Comparison of ENCODE assay signal across 7 cellular contexts in genomic region chr7:44699598-44699997, GRCh38. TPM values are rescaled to one million over a fixed set of nuclear protein-coding genes. Genes with fewer than 3 reads are reported as not detected.
DNase-seq lines count a peak whose midpoint lies in the region; ATAC-seq and TF ChIP-seq lines count a peak whose summit lies in the region.
"Not testable (repeated sequence)": the region's sequence is repeated elsewhere in the genome, so short reads cannot be mapped to it uniquely, and the experiment has no call there.

No MANE protein-coding gene starts in this region.

- H3K79me1 ChIP-seq in H9 (ENCODE audit: insufficient read depth, low read depth, low read length, poor library complexity, severe bottlenecking): not testable (repeated sequence)

- H3K27ac ChIP-seq in H9 (ENCODE audit: insufficient read length, low read depth, low read length): not testable (repeated sequence)

- not testable (repeated sequence) for H3K4ac ChIP-seq in H9 (ENCODE audit: low read depth, low read length)

- H4K8ac ChIP-seq in H9 (replicated peaks; ENCODE audit: insufficient read length, low read depth, low read length): not testable (repeated sequence)

- not testable (repeated sequence) for H3K79me2 ChIP-seq in H9 (ENCODE audit: insufficient read depth, low read length)

- not testable (repeated sequence) for H3K4me1 ChIP-seq in H9 (ENCODE audit: insufficient read depth, low read length)

- not testable (repeated sequence) for H3K14ac ChIP-seq in H9 (ENCODE audit: insufficient read depth, low read length)

- intact Hi-C loops in posterior vena cava (cut with DNase I): not testable (repeated sequence)

- ATAC-seq in T-helper 17 cell; activated T-cell treated with anti-CD3 and anti-CD28 coated beads, Interleukin-2, amount 50 U/mL, for 72 hours (replicated peaks in 1 of 2); effector memory CD8-positive, alpha-beta T cell (replicated peaks); stimulated activated effector memory CD8-positive, alpha-beta T cell treated with anti-CD3 and anti-CD28 coated beads, Interleukin-12 subunit alpha, Interleukin-12 subunit beta, amount 100 ng/mL, for 72 hours: not testable (repeated sequence)

- not testable (repeated sequence) for H3K23ac ChIP-seq in H9 (ENCODE audit: insufficient read length, low read depth, low read length)

- not testable (repeated sequence) for H3K4me1 Mint-ChIP-seq in H9; T-helper 17 cell; activated T-cell treated with anti-CD3 and anti-CD28 coated beads, Interleukin-2, amount 50 U/mL, for 72 hours (ENCODE audit: low read depth); activated naive CD8-positive, alpha-beta T cell (ENCODE audit: low read depth); effector memory CD8-positive, alpha-beta T cell (ENCODE audit: low read depth in 2 of 2); stimulated activated effector memory CD8-positive, alpha-beta T cell treated with anti-CD3 and anti-CD28 coated beads, Interleukin-12 subunit alpha, Interleukin-12 subunit beta, amount 100 ng/mL, for 72 hours

- H3K27ac Mint-ChIP-seq in H9 (peak overlapping the region in 2 of 3 experiments; percentile 35 to 39; a peak in 2 of 7 replicates), T-helper 17 cell (peak overlapping the region; percentile 82)
- peak overlapping the region; percentile 55 for H3K27ac Mint-ChIP-seq in activated T-cell treated with anti-CD3 and anti-CD28 coated beads, Interleukin-2, amount 50 U/mL, for 72 hours
- peak overlapping the region; percentile 46 for H3K27ac Mint-ChIP-seq in activated naive CD8-positive, alpha-beta T cell
- peak overlapping the region; percentile 19 to 63 for H3K27ac Mint-ChIP-seq in effector memory CD8-positive, alpha-beta T cell
- peak overlapping the region; percentile 86 for H3K27ac Mint-ChIP-seq in stimulated activated effector memory CD8-positive, alpha-beta T cell treated with anti-CD3 and anti-CD28 coated beads, Interleukin-12 subunit alpha, Interleukin-12 subunit beta, amount 100 ng/mL, for 72 hours

- H3K4me2 ChIP-seq in H9 (ENCODE audit: insufficient read depth, insufficient read length, low read length): not testable (repeated sequence)

- not testable (repeated sequence) for H4K5ac ChIP-seq in H9 (ENCODE audit: insufficient read length, low read depth, low read length)

- H3T11ph ChIP-seq in H9 (ENCODE audit: low read length): not testable (repeated sequence)

- no CpG with 5 or more reads among the region's 2 CpGs for WGBS in H9 (ENCODE audit: extremely low coverage, insufficient read length, low lambda C conversion rate)

- H2BK20ac ChIP-seq in H9 (ENCODE audit: low read depth, low read length, poor library complexity, severe bottlenecking): not testable (repeated sequence)

- not testable (repeated sequence) for DNase-seq in H9; T-helper 17 cell; activated T-cell treated with anti-CD3 and anti-CD28 coated beads, Interleukin-2, amount 50 U/mL, for 72 hours; effector memory CD8-positive, alpha-beta T cell; stimulated activated effector memory CD8-positive, alpha-beta T cell treated with anti-CD3 and anti-CD28 coated beads, Interleukin-12 subunit alpha, Interleukin-12 subunit beta, amount 100 ng/mL, for 72 hours (ENCODE audit: low spot score in 2 of 2)
- peak; percentile 15 for DNase-seq in posterior vena cava (ENCODE audit: low spot score)

- H2BK15ac ChIP-seq in H9 (ENCODE audit: low read depth, low read length): not testable (repeated sequence)

- H3K9ac ChIP-seq in H9 (ENCODE audit: extremely low read depth, insufficient read length, low read length): not testable (repeated sequence)

- not testable (repeated sequence) for H2BK5ac ChIP-seq in H9 (ENCODE audit: insufficient read length, low read length)

- not testable (repeated sequence) for H4K91ac ChIP-seq in H9 (ENCODE audit: insufficient read length, low read depth, low read length)

- H3K9me3 ChIP-seq in H9 (ENCODE audit: control insufficient read depth, low read depth, low read length); T-helper 17 cell (ENCODE audit: control insufficient read depth, low read length, poor library complexity, severe bottlenecking): not testable (repeated sequence)

- H3K27me3 ChIP-seq in H9 (ENCODE audit: insufficient read depth, low read length): not testable (repeated sequence)

- not testable (repeated sequence) for H3K23me2 ChIP-seq in H9 (ENCODE audit: insufficient read length, low read depth, low read length, poor library complexity, severe bottlenecking)

- not testable (repeated sequence) for H3K4me3 Mint-ChIP-seq in H9; T-helper 17 cell; activated T-cell treated with anti-CD3 and anti-CD28 coated beads, Interleukin-2, amount 50 U/mL, for 72 hours; activated naive CD8-positive, alpha-beta T cell; effector memory CD8-positive, alpha-beta T cell; stimulated activated effector memory CD8-positive, alpha-beta T cell treated with anti-CD3 and anti-CD28 coated beads, Interleukin-12 subunit alpha, Interleukin-12 subunit beta, amount 100 ng/mL, for 72 hours

- H2AK5ac ChIP-seq in H9 (ENCODE audit: insufficient read length, low read length): not testable (repeated sequence)

- not testable (repeated sequence) for H2BK12ac ChIP-seq in H9 (ENCODE audit: insufficient read length, low read depth, low read length)

- H4K20me1 ChIP-seq in H9 (ENCODE audit: control insufficient read depth, insufficient read depth, insufficient read length): not testable (repeated sequence)

- H3K56ac ChIP-seq in H9 (ENCODE audit: insufficient read length, low read depth, low read length): not testable (repeated sequence)

- not testable (repeated sequence) for H2BK120ac ChIP-seq in H9 (ENCODE audit: low read depth, low read length, poor library complexity, severe bottlenecking)

- H3K36me3 Mint-ChIP-seq in H9 (ENCODE audit: insufficient read depth in 1 of 3, low read depth in 3 of 3): peaks cover 57 to 72% (median 70%) of the 10 kb centered on the region in 3 experiments
- not testable (repeated sequence) for H3K36me3 Mint-ChIP-seq in T-helper 17 cell (ENCODE audit: low read depth)
- peaks cover 9 to 46% of the 10 kb centered on the region in 2 donors for H3K36me3 Mint-ChIP-seq in activated T-cell treated with anti-CD3 and anti-CD28 coated beads, Interleukin-2, amount 50 U/mL, for 72 hours (ENCODE audit: insufficient read depth in 2 of 2)
- H3K36me3 Mint-ChIP-seq in activated naive CD8-positive, alpha-beta T cell: peaks cover 13% of the 10 kb centered on the region
- peaks cover 90% of the 10 kb centered on the region for H3K36me3 Mint-ChIP-seq in effector memory CD8-positive, alpha-beta T cell (ENCODE audit: insufficient read depth)
- H3K36me3 Mint-ChIP-seq in stimulated activated effector memory CD8-positive, alpha-beta T cell treated with anti-CD3 and anti-CD28 coated beads, Interleukin-12 subunit alpha, Interleukin-12 subunit beta, amount 100 ng/mL, for 72 hours: peaks cover 89% of the 10 kb centered on the region

- not testable (repeated sequence) for H3K27me3 Mint-ChIP-seq in H9 (ENCODE audit: low read depth); T-helper 17 cell; activated T-cell treated with anti-CD3 and anti-CD28 coated beads, Interleukin-2, amount 50 U/mL, for 72 hours (ENCODE audit: low read depth); activated naive CD8-positive, alpha-beta T cell; effector memory CD8-positive, alpha-beta T cell

- H3K9me3 Mint-ChIP-seq in H9; activated T-cell treated with anti-CD3 and anti-CD28 coated beads, Interleukin-2, amount 50 U/mL, for 72 hours; activated naive CD8-positive, alpha-beta T cell (ENCODE audit: low read depth); effector memory CD8-positive, alpha-beta T cell; stimulated activated effector memory CD8-positive, alpha-beta T cell treated with anti-CD3 and anti-CD28 coated beads, Interleukin-12 subunit alpha, Interleukin-12 subunit beta, amount 100 ng/mL, for 72 hours: not testable (repeated sequence)

- not testable (repeated sequence) for TF ChIP-seq CTCF in H9 (conservative IDR thresholded peaks at IDR 0.05)

- H2AFZ ChIP-seq in H9 (ENCODE audit: low read length): not testable (repeated sequence)

- H3K18ac ChIP-seq in H9 (ENCODE audit: insufficient read length, low read depth, low read length): not testable (repeated sequence)

RNA-seq across cellular contexts. Expression of gene ZMIZ2, which starts 49.0 kb away (rescaled TPM):
- 71.8 and 72.9 TPM in 2 replicates for total RNA-seq in H9 (2021)
- 100 to 1,000 TPM; 117 to 171 TPM for total RNA-seq in T-helper 17 cell
- total RNA-seq in activated T-cell treated with anti-CD3 and anti-CD28 coated beads, Interleukin-2, amount 50 U/mL, for 72 hours: 100 to 1,000 TPM; 101 to 113 TPM
- 10 to 100 TPM; 52.2 to 67.1 TPM for total RNA-seq in posterior vena cava
